17 cellular contexts compared by ENCODE assay signal in genomic region chr19:55393362-55393761, GRCh38. TPM values are rescaled to one million over a fixed set of nuclear protein-coding genes. Genes with fewer than 3 reads are reported as not detected.
"Had no signal": no experiment of that assay in that cellular context is flagged by ENCODE, and none has a peak within 500 bp of the region (broad histone marks: within the 10 kb centered on the region; RNA-seq: fewer than 3 reads in every experiment).

No MANE protein-coding gene starts in this region.

- DNase-seq: activated effector memory CD4-positive, alpha-beta T cell treated with anti-CD3 and anti-CD28 coated beads, Interleukin-2, amount 50 U/mL, for 16 hours; activated T-cell treated with anti-CD3 and anti-CD28 coated beads, Interleukin-2, amount 50 U/mL, for 1 hour; foreskin melanocyte; heart right ventricle; islet precursor cell; left lung; small intestine; tibial artery had no signal

- H3K9me3 ChIP-seq: breast epithelium, heart right ventricle, left lung, neutrophil, right atrium auricular region, tibial artery had no signal

- H3K4me3 ChIP-seq: breast epithelium, heart right ventricle, left lung, right atrium auricular region, tibial artery had no signal

- ATAC-seq: activated CD4-positive, CD25-positive, alpha-beta regulatory T cell treated with anti-CD3 and anti-CD28 coated beads, Interleukin-2, amount 50 U/mL, for 24 hours; heart right ventricle; left lung had no signal

- H3K36me3 ChIP-seq: breast epithelium had no signal

- FAIRE-seq: small intestine, TTC549 had no signal

- H3K27ac ChIP-seq: breast epithelium, heart right ventricle, left lung, neutrophil, right atrium auricular region, tibial artery had no signal

- H3K9me3 Mint-ChIP-seq: activated naive CD4-positive, alpha-beta T cell treated with anti-CD3 and anti-CD28 coated beads, Interleukin-2, amount 50 U/mL, for 72 hours had no signal

- H3K27me3 ChIP-seq: breast epithelium, heart right ventricle, left lung, neutrophil, right atrium auricular region, tibial artery had no signal

RNA-seq across cellular contexts. Expression of gene TMEM190, which starts 16.7 kb away (rescaled TPM):
- total RNA-seq: activated naive CD4-positive, alpha-beta T cell treated with anti-CD3 and anti-CD28 coated beads, Interleukin-2, amount 50 U/mL, for 72 hours; breast epithelium; heart right ventricle; mesenteric fat pad; posterior vena cava; right atrium auricular region; T-helper 1 cell treated with Interleukin-12 subunit alpha and Interleukin-12 subunit beta and Interleukin-4 antibody, amounts not matched to agents 30 ng/mL and 1 ng/mL, for 36 hours had no signal
- polyA plus RNA-seq: heart right ventricle had no signal

RNA-seq across cellular contexts. Expression of gene IL11, which starts 23.1 kb away (rescaled TPM):
- total RNA-seq: heart right ventricle, mesenteric fat pad, posterior vena cava had no signal
